8 cellular contexts compared by ENCODE assay signal in genomic region chr3:129576514-129577345, GRCh38. TPM values are rescaled to one million over a fixed set of nuclear protein-coding genes. Genes with fewer than 3 reads are reported as not detected.
DNase-seq lines count a peak whose midpoint lies in the region; ATAC-seq and TF ChIP-seq lines count a peak whose summit lies in the region.

No MANE protein-coding gene starts in this region.

- BruUV-seq in MCF 10A (replicated peaks; lab: Mats Ljungman, UMichigan): no TSS peak

- CTCF ChIA-PET in MCF 10A (lab: Yijun Ruan, JAX): interaction anchor here (0.6 kb wide), 2 partner anchors 13 to 53 kb away, joined by 3 read pairs; no protein-coding TSS in a partner anchor
- CTCF ChIA-PET in activated CD4-positive, alpha-beta memory T cell treated with anti-CD3 and anti-CD28 coated beads, Interleukin-2, amount 10 ng/mL, durations not matched to agents 7 days and 5 days (lab: Charles Lee): interaction anchor here (1.0 to 2.1 kb wide), 5 partner anchors 9 to 261 kb away, joined by 3 to 8 read pairs (median 4); a partner anchor contains a TSS

- intact Hi-C loops in MCF 10A (cut with micrococcal nuclease): no loop called here

- no peak for ATAC-seq in GM21528 (IDR thresholded peaks at IDR 0.05; ENCODE audit: low FRiP score, unreplicated experiment)

- peak; percentile 74 to 86 for DNase-seq in T47D (ENCODE audit: low read depth in 1 of 2, low spot score in 1 of 2)
- DNase-seq in MCF 10A (ENCODE audit: unreplicated experiment): no peak
- peak; percentile 54 for DNase-seq in NCI-H1436 (lab: John Stamatoyannopoulos, UW)
- peak; percentile 83 for DNase-seq in activated CD4-positive, alpha-beta memory T cell treated with anti-CD3 and anti-CD28 coated beads, Interleukin-2, amount 10 ng/mL, durations not matched to agents 7 days and 5 days
- DNase-seq in germinal center (ENCODE audit: low spot score): peak; percentile 90
- DNase-seq in stimulated activated CD8-positive, alpha-beta memory T cell treated with anti-CD3 and anti-CD28 coated beads, Interleukin-4, amount 100 ng/mL, for 1 hour (ENCODE audit: low read depth in 2 of 2, low spot score in 1 of 2): peak; percentile 32 to 34
- DNase-seq in islet precursor cell: no peak

- no peaks in the 10 kb centered on the region for H3K36me3 Mint-ChIP-seq in MCF 10A (ENCODE audit: insufficient read depth, unreplicated experiment)
- H3K36me3 Mint-ChIP-seq in activated CD4-positive, alpha-beta memory T cell treated with anti-CD3 and anti-CD28 coated beads, Interleukin-2, amount 10 ng/mL, durations not matched to agents 7 days and 5 days (ENCODE audit: low read depth): no peaks in the 10 kb centered on the region

- no peaks in the 10 kb centered on the region for H3K9me3 Mint-ChIP-seq in MCF 10A (ENCODE audit: unreplicated experiment)
- no peaks in the 10 kb centered on the region for H3K9me3 Mint-ChIP-seq in activated CD4-positive, alpha-beta memory T cell treated with anti-CD3 and anti-CD28 coated beads, Interleukin-2, amount 10 ng/mL, durations not matched to agents 7 days and 5 days

- no peaks in the 10 kb centered on the region for H3K27me3 Mint-ChIP-seq in MCF 10A (ENCODE audit: insufficient read depth, unreplicated experiment)
- no peaks in the 10 kb centered on the region for H3K27me3 Mint-ChIP-seq in activated CD4-positive, alpha-beta memory T cell treated with anti-CD3 and anti-CD28 coated beads, Interleukin-2, amount 10 ng/mL, durations not matched to agents 7 days and 5 days

- POLR2A ChIA-PET in MCF 10A (lab: Yijun Ruan, JAX): interaction anchor here (1.0 kb wide), 1 partner anchor 49 kb away, joined by 4 read pairs; no protein-coding TSS in a partner anchor
- POLR2A ChIA-PET in activated CD4-positive, alpha-beta memory T cell treated with anti-CD3 and anti-CD28 coated beads, Interleukin-2, amount 10 ng/mL, durations not matched to agents 7 days and 5 days (lab: Charles Lee): interaction anchor here (0.8 to 2.8 kb wide), 15 partner anchors 9 to 137 kb away, joined by 3 to 30 read pairs (median 4); partner anchors contain the start of genes IFT122, MBD4 and PLXND1

- TF ChIP-seq CTCF in MCF 10A (IDR thresholded peaks at IDR 0.05; ENCODE audit: unreplicated experiment): no peak

- no peaks in the 10 kb centered on the region for H3K4me1 Mint-ChIP-seq in MCF 10A (ENCODE audit: insufficient read depth, unreplicated experiment)
- H3K4me1 Mint-ChIP-seq in activated CD4-positive, alpha-beta memory T cell treated with anti-CD3 and anti-CD28 coated beads, Interleukin-2, amount 10 ng/mL, durations not matched to agents 7 days and 5 days: peaks cover 40% of the 10 kb centered on the region

- in situ Hi-C loops in T47D (cut with HindIII; ENCODE audit: low pct_unique_long_range_greater_than_20kb, low sequenced_read_pairs): no loop called here

- H3K4me3 Mint-ChIP-seq in MCF 10A (ENCODE audit: unreplicated experiment): no peak overlapping the region
- no peak overlapping the region for H3K4me3 Mint-ChIP-seq in activated CD4-positive, alpha-beta memory T cell treated with anti-CD3 and anti-CD28 coated beads, Interleukin-2, amount 10 ng/mL, durations not matched to agents 7 days and 5 days

- no peak overlapping the region for H3K27ac Mint-ChIP-seq in MCF 10A (ENCODE audit: low read depth, unreplicated experiment)
- H3K27ac Mint-ChIP-seq in activated CD4-positive, alpha-beta memory T cell treated with anti-CD3 and anti-CD28 coated beads, Interleukin-2, amount 10 ng/mL, durations not matched to agents 7 days and 5 days: peak overlapping the region; percentile 94

RNA-seq across cellular contexts. Expression of gene PLXND1, which starts 29.7 kb away (rescaled TPM):
- total RNA-seq in MCF 10A (2022): 5.6 and 6.2 TPM in 2 replicates
- 10 to 100 TPM; 13.4 to 18.0 TPM for total RNA-seq in activated CD4-positive, alpha-beta memory T cell treated with anti-CD3 and anti-CD28 coated beads, Interleukin-2, amount 10 ng/mL, durations not matched to agents 7 days and 5 days

RNA-seq across cellular contexts. Expression of gene H1-8, which starts 33.8 kb away (rescaled TPM):
- total RNA-seq in MCF 10A (2022): not detected in 2 replicates
- not detected for total RNA-seq in activated CD4-positive, alpha-beta memory T cell treated with anti-CD3 and anti-CD28 coated beads, Interleukin-2, amount 10 ng/mL, durations not matched to agents 7 days and 5 days

RNA-seq across cellular contexts. Expression of gene RHO, which starts 48.3 kb away (rescaled TPM):
- total RNA-seq in MCF 10A (2022): not detected in 2 replicates
- total RNA-seq in activated CD4-positive, alpha-beta memory T cell treated with anti-CD3 and anti-CD28 coated beads, Interleukin-2, amount 10 ng/mL, durations not matched to agents 7 days and 5 days: not detected

Comparison
In these comparisons a context has a peak if more than half of its experiments do, and no peak if none do; other contexts are left out.
1. DNase-seq: peak in T47D (2 of 2), NCI-H1436 (single experiment), activated CD4-positive, alpha-beta memory T cell treated with anti-CD3 and anti-CD28 coated beads, Interleukin-2, amount 10 ng/mL, durations not matched to agents 7 days and 5 days (single experiment), germinal center (single experiment) and stimulated activated CD8-positive, alpha-beta memory T cell treated with anti-CD3 and anti-CD28 coated beads, Interleukin-4, amount 100 ng/mL, for 1 hour (2 of 2); none in MCF 10A (single experiment) and islet precursor cell (single experiment).